ENCODE assay signal across 1 cellular context in the genomic region with DNA sequence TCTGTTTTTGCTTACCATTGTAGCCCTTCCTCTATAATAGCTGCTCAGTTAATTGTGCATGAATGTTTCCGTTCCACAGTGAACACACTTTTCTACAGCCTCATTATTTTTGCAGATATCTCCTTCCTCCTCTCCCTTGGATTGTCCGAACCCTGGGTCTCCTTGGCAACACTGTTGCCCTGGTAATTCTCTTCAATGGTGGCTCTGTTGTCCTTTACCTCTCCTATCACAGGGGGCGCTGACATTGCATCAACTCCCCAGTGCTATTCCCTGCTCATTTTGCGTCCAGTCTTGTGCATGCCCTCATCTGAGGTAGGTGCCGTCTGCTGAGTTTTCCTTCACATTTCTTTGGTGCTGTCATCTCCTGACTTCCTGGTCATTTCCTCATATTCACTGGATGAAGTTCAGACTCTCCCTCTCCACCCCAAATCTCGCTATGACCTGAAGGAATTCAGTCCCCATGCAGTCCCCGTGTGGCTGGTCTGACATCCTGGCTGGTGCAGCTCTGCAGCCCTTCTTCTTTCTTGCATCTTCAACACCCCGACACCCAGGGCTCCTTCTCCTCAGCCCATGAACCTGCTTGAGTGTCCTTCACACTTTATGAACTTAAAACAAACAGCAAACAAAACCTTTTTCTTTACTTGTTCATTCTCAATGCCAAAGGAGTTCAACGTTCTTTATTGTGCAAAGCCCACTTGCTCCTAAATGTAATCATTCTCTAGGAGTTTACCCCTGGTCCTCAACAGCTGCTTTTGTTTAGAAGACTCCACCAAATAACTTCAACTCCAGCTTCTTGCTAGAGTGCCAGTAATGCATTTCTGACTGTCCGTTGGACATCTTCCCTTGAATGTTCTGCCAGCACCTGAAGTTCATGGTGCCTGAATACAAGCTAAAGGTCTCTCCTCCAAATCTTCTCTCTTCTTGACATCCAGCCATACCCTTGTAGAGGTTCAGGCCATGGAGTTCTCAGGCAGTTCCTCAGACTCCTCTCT.
A peak's percentile ranks its signal among the peaks of the same experiment; 100 is the strongest.
TF ChIP-seq lines count a peak whose summit lies in the region.

No MANE protein-coding gene starts in this region.

TF ChIP-seq in K562, 482 proteins besides CTCF, POLR2A, EP300 and RAD21:
- TF ChIP-seq YY1 (IDR thresholded peaks at IDR 0.05; ENCODE audit: borderline replicate concordance in 1 of 3, control insufficient read depth in 1 of 3, extremely low read depth in 1 of 3, insufficient read depth in 3 of 3, insufficient read length in 1 of 3, insufficient replicate concordance in 2 of 3, low read depth in 1 of 3, low read length in 2 of 3): peak in 2 of 3 experiments; percentile 31 to 68
- TF ChIP-seq MXI1 (IDR thresholded peaks at IDR 0.05; ENCODE audit: low read depth, low read length): peak; percentile 91
- TF ChIP-seq CHD4 (IDR thresholded peaks at IDR 0.05; ENCODE audit: insufficient read depth, insufficient replicate concordance, low read depth, low read length, poor library complexity, severe bottlenecking): no peak
- peak; percentile 77; the same call in 1 of the 2 replicates for TF ChIP-seq BMI1 (IDR thresholded peaks at IDR 0.05; ENCODE audit: low read length)
- peak; percentile 93 for TF ChIP-seq RFX1 (IDR thresholded peaks at IDR 0.05)
- TF ChIP-seq, protein P1, sequence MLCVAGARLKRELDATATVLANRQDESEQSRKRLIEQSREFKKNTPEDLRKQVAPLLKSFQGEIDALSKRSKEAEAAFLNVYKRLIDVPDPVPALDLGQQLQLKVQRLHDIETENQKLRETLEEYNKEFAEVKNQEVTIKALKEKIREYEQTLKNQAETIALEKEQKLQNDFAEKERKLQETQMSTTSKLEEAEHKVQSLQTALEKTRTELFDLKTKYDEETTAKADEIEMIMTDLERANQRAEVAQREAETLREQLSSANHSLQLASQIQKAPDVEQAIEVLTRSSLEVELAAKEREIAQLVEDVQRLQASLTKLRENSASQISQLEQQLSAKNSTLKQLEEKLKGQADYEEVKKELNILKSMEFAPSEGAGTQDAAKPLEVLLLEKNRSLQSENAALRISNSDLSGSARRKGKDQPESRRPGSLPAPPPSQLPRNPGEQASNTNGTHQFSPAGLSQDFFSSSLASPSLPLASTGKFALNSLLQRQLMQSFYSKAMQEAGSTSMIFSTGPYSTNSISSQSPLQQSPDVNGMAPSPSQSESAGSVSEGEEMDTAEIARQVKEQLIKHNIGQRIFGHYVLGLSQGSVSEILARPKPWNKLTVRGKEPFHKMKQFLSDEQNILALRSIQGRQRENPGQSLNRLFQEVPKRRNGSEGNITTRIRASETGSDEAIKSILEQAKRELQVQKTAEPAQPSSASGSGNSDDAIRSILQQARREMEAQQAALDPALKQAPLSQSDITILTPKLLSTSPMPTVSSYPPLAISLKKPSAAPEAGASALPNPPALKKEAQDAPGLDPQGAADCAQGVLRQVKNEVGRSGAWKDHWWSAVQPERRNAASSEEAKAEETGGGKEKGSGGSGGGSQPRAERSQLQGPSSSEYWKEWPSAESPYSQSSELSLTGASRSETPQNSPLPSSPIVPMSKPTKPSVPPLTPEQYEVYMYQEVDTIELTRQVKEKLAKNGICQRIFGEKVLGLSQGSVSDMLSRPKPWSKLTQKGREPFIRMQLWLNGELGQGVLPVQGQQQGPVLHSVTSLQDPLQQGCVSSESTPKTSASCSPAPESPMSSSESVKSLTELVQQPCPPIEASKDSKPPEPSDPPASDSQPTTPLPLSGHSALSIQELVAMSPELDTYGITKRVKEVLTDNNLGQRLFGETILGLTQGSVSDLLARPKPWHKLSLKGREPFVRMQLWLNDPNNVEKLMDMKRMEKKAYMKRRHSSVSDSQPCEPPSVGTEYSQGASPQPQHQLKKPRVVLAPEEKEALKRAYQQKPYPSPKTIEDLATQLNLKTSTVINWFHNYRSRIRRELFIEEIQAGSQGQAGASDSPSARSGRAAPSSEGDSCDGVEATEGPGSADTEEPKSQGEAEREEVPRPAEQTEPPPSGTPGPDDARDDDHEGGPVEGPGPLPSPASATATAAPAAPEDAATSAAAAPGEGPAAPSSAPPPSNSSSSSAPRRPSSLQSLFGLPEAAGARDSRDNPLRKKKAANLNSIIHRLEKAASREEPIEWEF (CRISPR knock-in tag; IDR thresholded peaks at IDR 0.05): no peak
- no peak for TF ChIP-seq ZNF134 (CRISPR knock-in tag; conservative IDR thresholded peaks at IDR 0.05)
- TF ChIP-seq ZHX1 (conservative IDR thresholded peaks at IDR 0.05; ENCODE audit: low read length): peak; percentile 91; the same call in 1 of the 2 replicates
- 0 out of 2 replicates have a peak, but pooled peaks have one; percentile 25 for TF ChIP-seq CTBP1 (IDR thresholded peaks at IDR 0.05; ENCODE audit: borderline replicate concordance)
- TF ChIP-seq SMC3 (conservative IDR thresholded peaks at IDR 0.05; ENCODE audit: insufficient read depth, low read depth, low read length): 0 out of 2 replicates have a peak, but pooled peaks have one; percentile 11
- peak in 1 of 2 experiments; percentile 69; a peak in 2 of 4 replicates for TF ChIP-seq CSDE1 (IDR thresholded peaks at IDR 0.05)
- TF ChIP-seq MYNN (IDR thresholded peaks at IDR 0.05): peak; percentile 98
- TF ChIP-seq MYNN (CRISPR knock-in tag; IDR thresholded peaks at IDR 0.05): peak; percentile 78
- no peak for TF ChIP-seq RCOR1 (IDR thresholded peaks at IDR 0.05; ENCODE audit: borderline replicate concordance in 1 of 2, low read depth in 2 of 2, low read length in 2 of 2)
- TF ChIP-seq MYBL2 (IDR thresholded peaks at IDR 0.05; ENCODE audit: low read depth): no peak
- no peak for TF ChIP-seq MYBL2 (CRISPR knock-in tag; IDR thresholded peaks at IDR 0.05; ENCODE audit: borderline replicate concordance)
